In the genomic region with DNA sequence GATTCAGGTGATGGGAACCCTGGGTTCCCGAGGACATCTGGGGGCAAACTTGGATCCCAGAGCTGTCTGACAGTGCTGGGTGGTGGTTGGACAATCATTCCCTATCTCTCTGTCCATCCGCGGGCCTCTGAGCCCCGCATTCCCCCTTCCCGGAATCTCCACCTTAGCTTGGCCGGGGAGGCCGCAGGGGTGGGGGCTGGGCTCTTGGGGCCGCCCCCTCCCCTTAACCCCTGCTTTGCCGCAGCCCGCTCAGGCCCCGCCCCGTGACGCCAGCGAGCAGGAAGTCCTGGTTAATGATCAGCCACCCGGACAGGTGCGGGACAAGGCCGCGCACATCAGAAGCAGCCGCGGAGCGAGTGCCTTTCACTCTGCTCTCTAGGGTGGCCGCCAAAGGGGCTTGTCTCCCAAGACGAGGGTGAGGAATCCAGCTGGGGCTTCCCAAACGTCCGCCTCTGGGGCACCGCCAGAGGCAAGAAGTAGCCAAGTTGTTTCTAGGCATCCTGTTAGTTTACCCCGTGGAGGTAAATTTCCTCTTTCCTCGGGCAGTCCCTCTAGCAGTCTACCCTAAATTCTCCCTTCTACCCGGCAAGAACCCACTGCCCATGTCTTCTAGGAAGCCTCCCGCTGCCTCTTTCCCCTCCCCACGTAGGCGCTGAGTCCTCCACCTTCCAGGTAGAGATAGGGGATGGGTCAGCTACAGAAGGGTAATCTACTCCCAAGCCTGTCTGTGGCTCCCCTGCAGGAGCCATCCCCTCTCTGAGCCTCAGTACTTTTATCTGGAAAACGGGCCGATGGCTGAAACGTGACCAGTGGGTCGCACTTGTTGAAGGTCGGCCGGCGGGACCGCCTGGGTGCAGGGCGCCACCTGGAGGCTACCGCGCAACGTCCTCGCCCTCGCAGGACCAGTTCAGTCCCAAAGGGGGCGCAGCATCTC, we compare ENCODE assay signal across 8 cellular contexts. TPM values are rescaled to one million over a fixed set of nuclear protein-coding genes. Genes with fewer than 3 reads are reported as not detected.
A peak's percentile ranks its signal among the peaks of the same experiment; 100 is the strongest.
DNase-seq lines count a peak whose midpoint lies in the region; ATAC-seq, FAIRE-seq and TF ChIP-seq lines count a peak whose summit lies in the region.

No MANE protein-coding gene starts in this region.

- H3K4me2 ChIP-seq in astrocyte (ENCODE audit: low read length) (peak overlapping the region; percentile 81), hepatocyte (peak overlapping the region; percentile 93)

- H2AFZ ChIP-seq in astrocyte (ENCODE audit: low read depth, low read length) (no peak overlapping the region), hepatocyte (no peak overlapping the region)

- peak overlapping the region; percentile 16 for H3K4me3 ChIP-seq in NB4 (ENCODE audit: low read depth, low read length)
- H3K4me3 ChIP-seq in astrocyte (ENCODE audit: insufficient read depth, low read depth, low read length): peak overlapping the region; percentile 8
- H3K4me3 ChIP-seq in hepatocyte: no peak overlapping the region
- peak overlapping the region; percentile 48 for H3K4me3 ChIP-seq in retinal pigment epithelial cell (ENCODE audit: low read length)

- 11% methylated on average over 37 of the region's 47 CpGs for WGBS in hepatocyte (ENCODE audit: low lambda C conversion rate, missing lambda C conversion rate)

- H3K27ac ChIP-seq in 22Rv1: peak overlapping the region; percentile 100
- H3K27ac ChIP-seq in astrocyte (ENCODE audit: low read depth, low read length): no peak overlapping the region
- peak overlapping the region; percentile 96 for H3K27ac ChIP-seq in hepatocyte

- H3K4me1 ChIP-seq in astrocyte (ENCODE audit: insufficient read depth, low read length) (peaks cover 24% of the 10 kb centered on the region), hepatocyte (ENCODE audit: insufficient read depth) (peaks cover 24% of the 10 kb centered on the region)

- peaks cover 17% of the 10 kb centered on the region for H3K4me1 Mint-ChIP-seq in astrocyte (ENCODE audit: low read depth, unreplicated experiment)

- H3K9ac ChIP-seq in astrocyte (ENCODE audit: low read length): no peak overlapping the region

- H3K36me3 Mint-ChIP-seq in astrocyte (ENCODE audit: low read depth, unreplicated experiment): peaks cover 2% of the 10 kb centered on the region

- TF ChIP-seq POLR2A in GM12891 (IDR thresholded peaks at IDR 0.05; ENCODE audit: low read depth, low read length) (no peak), NB4 (IDR thresholded peaks at IDR 0.05; ENCODE audit: extremely low read depth, insufficient read length) (no peak)

- H3K27ac Mint-ChIP-seq in astrocyte (ENCODE audit: unreplicated experiment): peak overlapping the region; percentile 63

- DNase-seq in GM12891 (ENCODE audit: insufficient read length, low spot score): peak; percentile 86
- peak; percentile 98 for DNase-seq in NB4 (ENCODE audit: low read depth)
- peak; percentile 58 for DNase-seq in T-helper 22 cell (ENCODE audit: low read depth)
- peak; percentile 59 for DNase-seq in astrocyte (ENCODE audit: low read depth)
- peak; percentile 95 for DNase-seq in hepatocyte (ENCODE audit: low spot score)
- DNase-seq in retinal pigment epithelial cell (ENCODE audit: low read depth): peak; percentile 48

- H3K36me3 ChIP-seq in astrocyte (ENCODE audit: insufficient read depth, low read length): no peaks in the 10 kb centered on the region
- no peaks in the 10 kb centered on the region for H3K36me3 ChIP-seq in hepatocyte (replicated peaks; ENCODE audit: insufficient read depth, low read depth)

- peaks cover 2% of the 10 kb centered on the region for H3K27me3 Mint-ChIP-seq in astrocyte (ENCODE audit: low read depth, unreplicated experiment)

- H3K27me3 ChIP-seq in astrocyte (ENCODE audit: insufficient read depth, low read length) (no peaks in the 10 kb centered on the region), hepatocyte (no peaks in the 10 kb centered on the region)

- H3K4me3 Mint-ChIP-seq in astrocyte (ENCODE audit: unreplicated experiment): peak overlapping the region; percentile 78

- no peaks in the 10 kb centered on the region for H3K9me3 ChIP-seq in astrocyte (ENCODE audit: insufficient read depth, low read depth, low read length)
- no peaks in the 10 kb centered on the region for H3K9me3 ChIP-seq in hepatocyte (ENCODE audit: low read depth)

- FAIRE-seq in GM12891 (lab: Jason Lieb, UNC) (peak; percentile 96), astrocyte (lab: Jason Lieb, UNC) (no peak)

- H4K20me1 ChIP-seq in astrocyte (ENCODE audit: insufficient read depth, low read length): peaks cover 33% of the 10 kb centered on the region
- H4K20me1 ChIP-seq in hepatocyte (ENCODE audit: insufficient read depth, poor library complexity, severe bottlenecking): peaks cover 19% of the 10 kb centered on the region

- H3K79me2 ChIP-seq in astrocyte (ENCODE audit: insufficient read depth, low read length) (peaks cover 24% of the 10 kb centered on the region), hepatocyte (peaks cover 22% of the 10 kb centered on the region)

- TF ChIP-seq CTCF in 22Rv1 (IDR thresholded peaks at IDR 0.05) (peak; percentile 97), NB4 (IDR thresholded peaks at IDR 0.05; ENCODE audit: low read depth, low read length) (peak; percentile 100), astrocyte (IDR thresholded peaks at IDR 0.05; ENCODE audit: insufficient read depth, low read depth, low read length) (peak; percentile 89), hepatocyte (IDR thresholded peaks at IDR 0.05; ENCODE audit: poor library complexity) (peak; percentile 99), retinal pigment epithelial cell (conservative IDR thresholded peaks at IDR 0.05; ENCODE audit: low read depth, low read length) (peak; percentile 100)

- no peak for ATAC-seq in HG03280 (IDR thresholded peaks at IDR 0.05; ENCODE audit: unreplicated experiment)

- no peaks in the 10 kb centered on the region for H3K9me3 Mint-ChIP-seq in astrocyte (ENCODE audit: unreplicated experiment)

- H3K9me2 ChIP-seq in hepatocyte (replicated peaks; ENCODE audit: insufficient read depth): no peaks in the 10 kb centered on the region

TF ChIP-seq in GM12891, 5 proteins besides CTCF, POLR2A, EP300 and RAD21:
- TF ChIP-seq PAX5 (IDR thresholded peaks at IDR 0.05; ENCODE audit: insufficient read depth, low read length, severe bottlenecking) (no peak), POLR2AphosphoS5 (IDR thresholded peaks at IDR 0.05; ENCODE audit: low read depth, low read length) (no peak), TAF1 (IDR thresholded peaks at IDR 0.05; ENCODE audit: low read depth, low read length) (no peak), POU2F2 (IDR thresholded peaks at IDR 0.05; ENCODE audit: low read depth, low read length) (no peak), SPI1 (IDR thresholded peaks at IDR 0.05; ENCODE audit: low read depth, low read length) (no peak)

RNA-seq across cellular contexts. Expression of a gene that starts 3.0 kb away (rescaled TPM):
- 3.9 TPM for polyA plus RNA-seq in GM12891 (2012; ENCODE audit: low read depth, missing spikeins)
- total RNA-seq in astrocyte (18.8 and 22.9 TPM in 2 replicates), hepatocyte (23.8 and 25.2 TPM in 2 replicates)
- 11.5 and 15.8 TPM in 2 replicates for polyA plus RNA-seq in hepatocyte

RNA-seq across cellular contexts. Expression of a gene that starts 18.8 kb away (rescaled TPM):
- polyA plus RNA-seq in GM12891 (2012; ENCODE audit: low read depth, missing spikeins): 0.05 TPM
- 0.58 and 0.59 TPM in 2 replicates for total RNA-seq in astrocyte
- 14.5 and 14.6 TPM in 2 replicates for total RNA-seq in hepatocyte
- 16.7 and 18.6 TPM in 2 replicates for polyA plus RNA-seq in hepatocyte

RNA-seq across cellular contexts. Expression of a gene that starts 19.5 kb away (rescaled TPM):
- polyA plus RNA-seq in GM12891 (2012; ENCODE audit: low read depth, missing spikeins): 3.3 TPM
- 11.0 and 11.7 TPM in 2 replicates for total RNA-seq in astrocyte
- total RNA-seq in hepatocyte: 2.4 and 3.5 TPM in 2 replicates
- polyA plus RNA-seq in hepatocyte: 2.5 and 3.1 TPM in 2 replicates

RNA-seq across cellular contexts. Expression of a gene that starts 20.0 kb away (rescaled TPM):
- polyA plus RNA-seq in GM12891 (2012; ENCODE audit: low read depth, missing spikeins): 51.0 TPM
- total RNA-seq in astrocyte (70.0 and 73.5 TPM in 2 replicates), hepatocyte (33.8 and 41.6 TPM in 2 replicates)
- 33.4 and 39.0 TPM in 2 replicates for polyA plus RNA-seq in hepatocyte

RNA-seq across cellular contexts. Expression of a gene that starts 31.7 kb away (rescaled TPM):
- not detected for polyA plus RNA-seq in GM12891 (2012; ENCODE audit: low read depth, missing spikeins)
- total RNA-seq in astrocyte: not detected in 2 replicates
- total RNA-seq in hepatocyte: not detected in 2 replicates
- polyA plus RNA-seq in hepatocyte: not detected in 2 replicates

Comparison
In these comparisons a context has a peak if more than half of its experiments do, and no peak if none do; other contexts are left out.
1. DNase-seq: peak in every context shown above with its lines; median percentile 98 in NB4; 95 in hepatocyte; 86 in GM12891; 59 in astrocyte; 58 in T-helper 22 cell; 48 in retinal pigment epithelial cell.